ENCODE assay signal across 8 cellular contexts in genomic region chr14:61025239-61026223, GRCh38. TPM values are rescaled to one million over a fixed set of nuclear protein-coding genes. Genes with fewer than 3 reads are reported as not detected.
DNase-seq lines count a peak whose midpoint lies in the region; ATAC-seq and TF ChIP-seq lines count a peak whose summit lies in the region.

No MANE protein-coding gene starts in this region.

- ATAC-seq in GM21737 (IDR thresholded peaks at IDR 0.05; ENCODE audit: unreplicated experiment) = no peak

- H3K36me3 ChIP-seq in GM23248 (ENCODE audit: low read depth) = no peaks in the 10 kb centered on the region

- peak overlapping the region; percentile 66 for H3K27ac ChIP-seq in GM23248

- peaks cover 16% of the 10 kb centered on the region for H3K4me1 ChIP-seq in GM23248 (ENCODE audit: insufficient read depth)

- H3K9me3 Mint-ChIP-seq in T-helper 2 cell treated with Interferon-gamma antibody and Interleukin-4, amounts not matched to agents 5 μg/mL and 100 μg/mL, for 36 hours = no peaks in the 10 kb centered on the region
- H3K9me3 Mint-ChIP-seq in MCF 10A (ENCODE audit: unreplicated experiment) = no peaks in the 10 kb centered on the region

- no peaks in the 10 kb centered on the region for H3K27me3 Mint-ChIP-seq in T-helper 2 cell treated with Interferon-gamma antibody and Interleukin-4, amounts not matched to agents 5 μg/mL and 100 μg/mL, for 36 hours (ENCODE audit: low read depth)
- no peaks in the 10 kb centered on the region for H3K27me3 Mint-ChIP-seq in MCF 10A (ENCODE audit: insufficient read depth, unreplicated experiment)

- H4K20me1 ChIP-seq in GM23248 (ENCODE audit: insufficient read depth) = no peaks in the 10 kb centered on the region

- H3K79me2 ChIP-seq in GM23248 (ENCODE audit: insufficient read depth) = peaks cover 5% of the 10 kb centered on the region; the same call in 1 of the 2 replicates

- H3K4me2 ChIP-seq in GM23248 (ENCODE audit: unreplicated experiment) = peak overlapping the region; percentile 99

- in situ Hi-C loops in GM23248 (cut with MboI) = no loop called here

- DNase-seq in COR-L47 (lab: John Stamatoyannopoulos, UW) (peak; percentile 43), GM23248 (peak; percentile 87), NCI-H187 treated with DMSO at 0.1 percent for 48 hours (lab: John Stamatoyannopoulos, UW) (peak; percentile 62), MCF 10A (ENCODE audit: unreplicated experiment) (peak; percentile 77), iris pigment epithelial cell (ENCODE audit: low read depth) (peak; percentile 83)
- peak; percentile 44 for DNase-seq in T-helper 2 cell treated with Interferon-gamma antibody and Interleukin-4, amounts not matched to agents 5 μg/mL and 100 μg/mL, for 36 hours (ENCODE audit: low spot score)
- peak; percentile 10 to 60 (median 26) for DNase-seq in stimulated activated CD4-positive, alpha-beta T cell treated with anti-CD3 and anti-CD28 coated beads, Interleukin-12 subunit alpha, Interleukin-12 subunit beta, amount 100 ng/mL, for 48 hours (ENCODE audit: low read depth in 2 of 3, low spot score in 1 of 3)

- no peaks in the 10 kb centered on the region for H3K36me3 Mint-ChIP-seq in T-helper 2 cell treated with Interferon-gamma antibody and Interleukin-4, amounts not matched to agents 5 μg/mL and 100 μg/mL, for 36 hours (ENCODE audit: low read depth)
- H3K36me3 Mint-ChIP-seq in MCF 10A (ENCODE audit: insufficient read depth, unreplicated experiment) = no peaks in the 10 kb centered on the region

- peaks cover under 1% of the 10 kb centered on the region for H3K4me1 Mint-ChIP-seq in T-helper 2 cell treated with Interferon-gamma antibody and Interleukin-4, amounts not matched to agents 5 μg/mL and 100 μg/mL, for 36 hours (ENCODE audit: low read depth)
- H3K4me1 Mint-ChIP-seq in MCF 10A (ENCODE audit: insufficient read depth, unreplicated experiment) = peaks cover 5% of the 10 kb centered on the region

- intact Hi-C loops in MCF 10A (cut with micrococcal nuclease) = loop anchor here (1.0 kb wide), 5 partner anchors 171 to 400 kb away; no protein-coding TSS in a partner anchor

- H3K4me3 ChIP-seq in GM23248 = peak overlapping the region; percentile 63

- peak; percentile 76 for TF ChIP-seq CTCF in MCF 10A (IDR thresholded peaks at IDR 0.05; ENCODE audit: unreplicated experiment)

- 19 to 22% methylated on average over 7 of the region's 7 CpGs for WGBS in GM23248 (ENCODE audit: low coverage in 1 of 2, low lambda C conversion rate in 2 of 2, missing lambda C conversion rate in 2 of 2), 2 experiments

- no peak overlapping the region for H3K27ac Mint-ChIP-seq in T-helper 2 cell treated with Interferon-gamma antibody and Interleukin-4, amounts not matched to agents 5 μg/mL and 100 μg/mL, for 36 hours
- no peak overlapping the region for H3K27ac Mint-ChIP-seq in MCF 10A (ENCODE audit: low read depth, unreplicated experiment)

- POLR2A ChIA-PET in MCF 10A (lab: Yijun Ruan, JAX) = interaction anchor here (0.6 to 0.9 kb wide), 2 partner anchors 41 to 333 kb away, joined by 3 to 5 read pairs; no protein-coding TSS in a partner anchor

- H3K4me3 Mint-ChIP-seq in T-helper 2 cell treated with Interferon-gamma antibody and Interleukin-4, amounts not matched to agents 5 μg/mL and 100 μg/mL, for 36 hours = no peak overlapping the region
- H3K4me3 Mint-ChIP-seq in MCF 10A (ENCODE audit: unreplicated experiment) = no peak overlapping the region

- H3K9me3 ChIP-seq in GM23248 (ENCODE audit: low read depth) = no peaks in the 10 kb centered on the region

- H3K27me3 ChIP-seq in GM23248 (replicated peaks; ENCODE audit: insufficient read depth) = no peaks in the 10 kb centered on the region

- CTCF ChIA-PET in MCF 10A (lab: Yijun Ruan, JAX) = interaction anchor here (0.7 to 3.6 kb wide), 15 partner anchors 17 to 407 kb away, joined by 3 to 27 read pairs (median 4); no protein-coding TSS in a partner anchor

- H2AFZ ChIP-seq in GM23248 = peak overlapping the region; percentile 27; the same call in 1 of the 2 replicates

- no peaks in the 10 kb centered on the region for H3K9me2 ChIP-seq in GM23248 (ENCODE audit: insufficient read depth)

- no TSS peak for BruUV-seq in MCF 10A (replicated peaks; lab: Mats Ljungman, UMichigan)

- H3K9ac ChIP-seq in GM23248 = peak overlapping the region; percentile 56

- peaks cover 10% of the 10 kb centered on the region; the same call in 1 of the 2 replicates for H3F3A ChIP-seq in GM23248 (ENCODE audit: insufficient read depth)

RNA-seq across cellular contexts. Expression of gene SLC38A6, which starts 44.5 kb away (rescaled TPM):
- total RNA-seq in GM23248 (2014; rRNA removed; shearing (Covaris generic)) = 21.6 and 29.8 TPM in 2 replicates
- polyA plus RNA-seq in GM23248 (2016; fragmentation: Nextera tagmentation; extraction: Ambion mirVana) = 20.7 and 21.5 TPM in 2 replicates
- 7.9 and 12.6 TPM in 2 replicates for total RNA-seq in MCF 10A (2022)

RNA-seq across cellular contexts. Expression of gene TRMT5, which starts 44.7 kb away (rescaled TPM):
- 5.4 and 8.1 TPM in 2 replicates for total RNA-seq in GM23248 (2014; rRNA removed; shearing (Covaris generic))
- polyA plus RNA-seq in GM23248 (2016; fragmentation: Nextera tagmentation; extraction: Ambion mirVana) = 7.6 and 10.0 TPM in 2 replicates
- 15.7 and 17.5 TPM in 2 replicates for total RNA-seq in MCF 10A (2022)

Comparison
In these comparisons a context has a peak if more than half of its experiments do, and no peak if none do; other contexts are left out.
1. DNase-seq: peak in every context shown above with its lines; median percentile 87 in GM23248; 83 in iris pigment epithelial cell; 77 in MCF 10A; 62 in NCI-H187 treated with DMSO at 0.1 percent for 48 hours; 44 in T-helper 2 cell treated with Interferon-gamma antibody and Interleukin-4, amounts not matched to agents 5 μg/mL and 100 μg/mL, for 36 hours; 43 in COR-L47; 26 in stimulated activated CD4-positive, alpha-beta T cell treated with anti-CD3 and anti-CD28 coated beads, Interleukin-12 subunit alpha, Interleukin-12 subunit beta, amount 100 ng/mL, for 48 hours.